Comparison of ENCODE assay signal across 10 cellular contexts in the genomic region with DNA sequence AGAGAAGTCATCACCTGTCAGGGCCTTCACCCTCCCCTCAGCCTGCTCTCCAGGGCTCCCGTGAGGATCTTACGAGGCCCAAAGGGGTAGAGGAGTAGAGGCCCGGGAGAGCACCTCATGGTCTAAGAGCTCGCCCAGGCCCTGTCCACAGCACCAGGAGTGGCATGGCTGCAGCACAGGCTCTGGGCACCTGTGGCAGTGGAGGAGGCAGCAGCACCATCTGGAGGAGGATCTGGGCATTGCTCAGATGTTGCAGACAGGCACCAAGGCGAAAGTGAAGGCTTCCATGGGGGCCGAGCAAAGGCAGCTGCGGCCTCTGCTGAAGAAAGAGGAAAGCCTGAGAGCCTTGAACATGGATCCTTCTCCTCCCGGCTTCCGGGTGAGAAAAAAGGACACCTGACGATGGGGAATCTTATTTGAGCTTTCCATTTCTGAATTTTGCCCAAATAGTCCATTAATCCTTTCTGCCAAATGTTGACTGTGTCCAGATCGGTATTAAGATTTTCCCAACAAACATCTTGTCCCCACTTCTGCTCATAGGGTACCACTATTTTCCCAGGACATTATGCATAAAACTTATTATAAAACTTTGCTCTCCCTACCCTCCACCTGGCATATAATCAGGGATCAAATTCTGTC.
A peak's percentile ranks its signal among the peaks of the same experiment; 100 is the strongest.
DNase-seq lines count a peak whose midpoint lies in the region; ATAC-seq, FAIRE-seq and TF ChIP-seq lines count a peak whose summit lies in the region.
"Had no signal": no experiment of that assay in that cellular context is flagged by ENCODE, and none has a peak within 500 bp of the region (broad histone marks: within the 10 kb centered on the region; RNA-seq: fewer than 3 reads in every experiment).

No MANE protein-coding gene starts in this region.

- H4K20me1 ChIP-seq in GM23338 (replicated peaks; ENCODE audit: insufficient read depth): no peaks in the 10 kb centered on the region
- H4K20me1 ChIP-seq in KMS-11 (ENCODE audit: insufficient read depth): no peaks in the 10 kb centered on the region
- H4K20me1 ChIP-seq in K562 (replicated peaks; ENCODE audit: control insufficient read depth, insufficient read depth, low read length): no peaks in the 10 kb centered on the region

- H3K9me2 ChIP-seq in GM23338 (ENCODE audit: insufficient read depth): peaks cover 1% of the 10 kb centered on the region

- no peaks in the 10 kb centered on the region for H3K9me1 ChIP-seq in K562 (ENCODE audit: control insufficient read depth, insufficient read depth, low read length)

- in situ Hi-C loops in K562 (cut with MboI): no loop called here

- H3K4me3 Mint-ChIP-seq in GM23338: no peak overlapping the region

- no TSS peak for BruUV-seq in K562 (replicated peaks; lab: Mats Ljungman, UMichigan)

- no peaks in the 10 kb centered on the region for H3K27me3 ChIP-seq in GM23338 (ENCODE audit: insufficient read depth)
- H3K27me3 ChIP-seq in KMS-11 (ENCODE audit: insufficient read depth, low read depth): no peaks in the 10 kb centered on the region
- no peaks in the 10 kb centered on the region for H3K27me3 ChIP-seq in K562 (ENCODE audit: control insufficient read depth in 2 of 2, insufficient read depth in 2 of 2, low read length in 2 of 2)
- H3K27me3 ChIP-seq in kidney epithelial cell (ENCODE audit: control insufficient read depth, insufficient read depth, low read length): no peaks in the 10 kb centered on the region

- TF ChIP-seq POLR2A in K562 (conservative IDR thresholded peaks at IDR 0.05): no peak

- POLR2A ChIA-PET in K562 (lab: Yijun Ruan, JAX): no interaction called here

- TF ChIP-seq RAD21 in K562 (CRISPR knock-in tag; conservative IDR thresholded peaks at IDR 0.05 in 1 of 2, IDR thresholded peaks at IDR 0.05 in 1 of 2): 0 out of 4 replicates have a peak, but pooled peaks of 1 of the 2 experiments have one; percentile 19

- no peaks in the 10 kb centered on the region for H3K79me2 ChIP-seq in GM23338 (replicated peaks; ENCODE audit: insufficient read depth)
- H3K79me2 ChIP-seq in KMS-11 (ENCODE audit: insufficient read depth, low read depth): no peaks in the 10 kb centered on the region
- no peaks in the 10 kb centered on the region for H3K79me2 ChIP-seq in K562 (ENCODE audit: control insufficient read depth, insufficient read depth, low read length)

- no peaks in the 10 kb centered on the region for H3K4me1 ChIP-seq in GM23338 (ENCODE audit: insufficient read depth)
- H3K4me1 ChIP-seq in KMS-11 (ENCODE audit: low read depth, poor library complexity, severe bottlenecking): peaks cover 14% of the 10 kb centered on the region
- no peaks in the 10 kb centered on the region for H3K4me1 ChIP-seq in K562 (replicated peaks in 1 of 2; ENCODE audit: control insufficient read depth in 2 of 2, insufficient read depth in 2 of 2, low read length in 2 of 2)
- H3K4me1 ChIP-seq: psoas muscle had no signal

- no peaks in the 10 kb centered on the region for H3F3A ChIP-seq in GM23338 (replicated peaks; ENCODE audit: low read depth)

- no peaks in the 10 kb centered on the region for H3K36me3 ChIP-seq in GM23338 (ENCODE audit: insufficient read depth)
- no peaks in the 10 kb centered on the region for H3K36me3 ChIP-seq in KMS-11 (ENCODE audit: insufficient read depth)
- no peaks in the 10 kb centered on the region for H3K36me3 ChIP-seq in K562 (ENCODE audit: control insufficient read depth, insufficient read depth, low read length)
- no peaks in the 10 kb centered on the region for H3K36me3 ChIP-seq in kidney epithelial cell (ENCODE audit: control insufficient read depth, insufficient read depth, low read length)

- 0% methylated on average over 11 of the region's 11 CpGs for WGBS in K562 (ENCODE audit: insufficient coverage, low coverage, missing lambda C conversion rate)

- no peak overlapping the region for H3K27ac Mint-ChIP-seq in GM23338

- H3K9me3 ChIP-seq in K562 (replicated peaks; ENCODE audit: control insufficient read depth, insufficient read depth, low read depth, low read length): no peaks in the 10 kb centered on the region; the same call in 1 of the 2 replicates
- H3K9me3 ChIP-seq: psoas muscle had no signal

- CTCF ChIA-PET in K562 (lab: Yijun Ruan, JAX; ENCODE audit: low intra/inter-chr PET ratio): interaction anchor here (0.7 kb wide), 1 partner anchor 1625 kb away, joined by 3 read pairs; no protein-coding TSS in a partner anchor

- H3K4me2 ChIP-seq in GM23338 (no peak overlapping the region), KMS-11 (peak overlapping the region; percentile 58), K562 (ENCODE audit: insufficient read depth, low read length) (no peak overlapping the region)

- H2AFZ ChIP-seq in GM23338 (no peak overlapping the region), KMS-11 (ENCODE audit: low read depth) (peak overlapping the region; percentile 66), K562 (ENCODE audit: low read depth, low read length) (no peak overlapping the region)

- H3K27me3 Mint-ChIP-seq in GM23338 (ENCODE audit: insufficient read depth, low read depth, poor library complexity): no peaks in the 10 kb centered on the region

- peaks cover 6% of the 10 kb centered on the region; the same call in 2 of the 3 replicates for H3K4me1 Mint-ChIP-seq in GM23338

- intact Hi-C loops in K562 (cut with micrococcal nuclease): no loop called here

- DNase-seq in DMS 273 (lab: John Stamatoyannopoulos, UW; ENCODE audit: unreplicated experiment) (peak; percentile 66), DMS 273 treated with DMSO at 0.1 percent for 48 hours (lab: John Stamatoyannopoulos, UW) (no peak), GM23338 (ENCODE audit: low spot score) (peak; percentile 77), T-helper 9 cell (peak; percentile 50), K562 (ENCODE audit: extremely low read depth in 1 of 4, low spot score in 3 of 4) (peak in 1 of 4 experiments; percentile 1), kidney epithelial cell (ENCODE audit: low read depth) (no peak)
- DNase-seq in stimulated activated CD8-positive, alpha-beta memory T cell treated with anti-CD3 and anti-CD28 coated beads, Interleukin-15, amount 100 ng/mL, for 24 hours (ENCODE audit: low read depth): peak; percentile 42

- H3K27ac ChIP-seq in GM23338 (ENCODE audit: low read depth) (no peak overlapping the region), KMS-11 (no peak overlapping the region), K562 (ENCODE audit: extremely low read depth, low read depth, low read length) (no peak overlapping the region)
- H3K27ac ChIP-seq: psoas muscle had no signal

- no peak for TF ChIP-seq EP300 in K562 (IDR thresholded peaks at IDR 0.05; ENCODE audit: low read length)

- no peak for FAIRE-seq in K562 (lab: Jason Lieb, UNC)
- FAIRE-seq: A204.1 had no signal

- H3K4me3 ChIP-seq in GM23338 (no peak overlapping the region), KMS-11 (IDR thresholded peaks at IDR 0.05; ENCODE audit: insufficient read depth, low read depth, low read length) (no peak overlapping the region), K562 (no peak overlapping the region), kidney epithelial cell (ENCODE audit: low read depth, low read length) (no peak overlapping the region)
- H3K4me3 ChIP-seq: psoas muscle had no signal

- no peaks in the 10 kb centered on the region for H3K36me3 Mint-ChIP-seq in GM23338 (ENCODE audit: low read depth)

- TF ChIP-seq CTCF in GM23338 (conservative IDR thresholded peaks at IDR 0.05; ENCODE audit: low read depth in 2 of 2): peak; percentile 70 to 95
- peak; percentile 96 for TF ChIP-seq CTCF in KMS-11 (conservative IDR thresholded peaks at IDR 0.05; ENCODE audit: low read depth, low read length)
- TF ChIP-seq CTCF in K562 (IDR thresholded peaks at IDR 0.05 in 2 of 3, conservative IDR thresholded peaks at IDR 0.05 in 1 of 3; ENCODE audit: insufficient read depth in 2 of 3, low read depth in 1 of 3, low read length in 3 of 3): peak in 2 of 3 experiments; percentile 15 to 22; a peak in 1 of 6 replicates
- peak; percentile 67 for TF ChIP-seq CTCF in kidney epithelial cell (IDR thresholded peaks at IDR 0.05; ENCODE audit: insufficient read depth, low read length, poor library complexity, severe bottlenecking)

- peak; percentile 100 for ATAC-seq in GM23338
- ATAC-seq in K562: 0 out of 3 replicates have a peak, but pooled peaks have one; percentile 26

- no peaks in the 10 kb centered on the region for H3K9me3 Mint-ChIP-seq in GM23338

- no peak overlapping the region for H3K9ac ChIP-seq in KMS-11
- H3K9ac ChIP-seq in K562 (ENCODE audit: insufficient read depth in 1 of 2, low read depth in 2 of 2, low read length in 2 of 2): no peak overlapping the region

TF ChIP-seq in K562, 482 proteins besides CTCF, POLR2A, EP300 and RAD21:
- TF ChIP-seq ZNF589 (CRISPR knock-in tag; IDR thresholded peaks at IDR 0.05; ENCODE audit: low read depth) (no peak), ZNF583 (CRISPR knock-in tag; IDR thresholded peaks at IDR 0.05) (no peak), GTF3C2 (IDR thresholded peaks at IDR 0.05; ENCODE audit: borderline replicate concordance, extremely low read depth, insufficient read length) (no peak), RFX7 (CRISPR knock-in tag; IDR thresholded peaks at IDR 0.05) (no peak), ZFPM2 (CRISPR knock-in tag; IDR thresholded peaks at IDR 0.05) (no peak), DNMT1 (IDR thresholded peaks at IDR 0.05) (no peak), SMARCE1 (IDR thresholded peaks at IDR 0.05) (no peak), MBD2 (IDR thresholded peaks at IDR 0.05; ENCODE audit: borderline replicate concordance, low read depth) (no peak)
- TF ChIP-seq, protein P1, sequence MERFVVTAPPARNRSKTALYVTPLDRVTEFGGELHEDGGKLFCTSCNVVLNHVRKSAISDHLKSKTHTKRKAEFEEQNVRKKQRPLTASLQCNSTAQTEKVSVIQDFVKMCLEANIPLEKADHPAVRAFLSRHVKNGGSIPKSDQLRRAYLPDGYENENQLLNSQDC (CRISPR knock-in tag; IDR thresholded peaks at IDR 0.05): no peak

Comparison
In these comparisons a context has a peak if more than half of its experiments do, and no peak if none do; other contexts are left out.
1. DNase-seq: peak in DMS 273 (single experiment), GM23338 (single experiment), T-helper 9 cell (single experiment) and stimulated activated CD8-positive, alpha-beta memory T cell treated with anti-CD3 and anti-CD28 coated beads, Interleukin-15, amount 100 ng/mL, for 24 hours (single experiment); none in DMS 273 treated with DMSO at 0.1 percent for 48 hours (single experiment) and kidney epithelial cell (single experiment).
2. CTCF ChIP-seq: peak in every context shown above with its lines; median percentile 96 in KMS-11; 82 in GM23338; 67 in kidney epithelial cell; 18 in K562.